10 cellular contexts compared by ENCODE assay signal in genomic region chr1:227356582-227357228, GRCh38. TPM values are rescaled to one million over a fixed set of nuclear protein-coding genes. Genes with fewer than 3 reads are reported as not detected.
A peak's percentile ranks its signal among the peaks of the same experiment; 100 is the strongest.
DNase-seq lines count a peak whose midpoint lies in the region; ATAC-seq, FAIRE-seq and TF ChIP-seq lines count a peak whose summit lies in the region.
"Had no signal": no experiment of that assay in that cellular context is flagged by ENCODE, and none has a peak within 500 bp of the region (broad histone marks: within the 10 kb centered on the region; RNA-seq: fewer than 3 reads in every experiment).

No MANE protein-coding gene starts in this region.

- H3K4me3 ChIP-seq in adipocyte (ENCODE audit: low read length) (peak overlapping the region; percentile 1), kidney (ENCODE audit: low read length in 2 of 2) (no peak overlapping the region), tibial nerve (no peak overlapping the region)

- peak; percentile 4 for DNase-seq in NCI-H748 (lab: John Stamatoyannopoulos, UW; ENCODE audit: unreplicated experiment)
- no peak for DNase-seq in NCI-H748 treated with DMSO at 0.1 percent for 48 hours (lab: John Stamatoyannopoulos, UW)
- no peak for DNase-seq in adipocyte (ENCODE audit: low read depth)
- no peak for DNase-seq in kidney
- no peak for DNase-seq in tibial nerve (ENCODE audit: low spot score in 2 of 2)
- DNase-seq in inferior parietal cortex (ENCODE audit: extremely low spot score), result no peak
- DNase-seq: stimulated activated CD8-positive, alpha-beta memory T cell treated with anti-CD3 and anti-CD28 coated beads, Interleukin-4, amount 100 ng/mL, for 48 hours had no signal

- ATAC-seq in HG02840 (IDR thresholded peaks at IDR 0.05; ENCODE audit: low FRiP score, unreplicated experiment) (no peak), HG03025 (IDR thresholded peaks at IDR 0.05; ENCODE audit: low FRiP score, unreplicated experiment) (no peak)

- no peak overlapping the region for H3K9ac ChIP-seq in adipocyte (ENCODE audit: low read length)
- H3K9ac ChIP-seq in kidney (ENCODE audit: low read length in 2 of 2), result no peak overlapping the region
- H3K9ac ChIP-seq: KMS-11 had no signal

- H3K27me3 ChIP-seq in adipocyte (replicated peaks; ENCODE audit: control insufficient read depth, insufficient read depth, low read length) (no peaks in the 10 kb centered on the region), tibial nerve (no peaks in the 10 kb centered on the region)

- H3K36me3 ChIP-seq in adipocyte (ENCODE audit: control insufficient read depth, insufficient read depth, low read length, severe bottlenecking), result no peaks in the 10 kb centered on the region
- H3K36me3 ChIP-seq in kidney (ENCODE audit: control insufficient read depth in 1 of 2, insufficient read depth in 2 of 2, low read length in 2 of 2), result no peaks in the 10 kb centered on the region
- no peaks in the 10 kb centered on the region for H3K36me3 ChIP-seq in tibial nerve

- no peak for TF ChIP-seq POLR2A in tibial nerve (IDR thresholded peaks at IDR 0.05)

- TF ChIP-seq CTCF in kidney (IDR thresholded peaks at IDR 0.05; ENCODE audit: borderline replicate concordance, extremely low read depth, insufficient read depth), result no peak
- TF ChIP-seq CTCF in tibial nerve (IDR thresholded peaks at IDR 0.05), result no peak

- H3K4me1 ChIP-seq in adipocyte (ENCODE audit: control insufficient read depth, insufficient read depth, low read length) (peaks cover 20% of the 10 kb centered on the region), kidney (ENCODE audit: control insufficient read depth in 1 of 2, insufficient read depth in 1 of 2, low read depth in 1 of 2, low read length in 2 of 2) (peaks cover 10% of the 10 kb centered on the region in 2 donors), tibial nerve (peaks cover 0 to 3% (median 0%) of the 10 kb centered on the region in 4 donors)

- H3K9me3 ChIP-seq in adipocyte (ENCODE audit: control insufficient read depth, low read length) (no peaks in the 10 kb centered on the region), kidney (ENCODE audit: control insufficient read depth in 1 of 2, low read length in 2 of 2) (no peaks in the 10 kb centered on the region), tibial nerve (no peaks in the 10 kb centered on the region)

- intact Hi-C loops in kidney (cut with DNase I), result no loop called here

- WGBS in tibial nerve, 2 donors, result 70 to 75% methylated on average over 7 of the region's 7 CpGs

- no peak for FAIRE-seq in kidney (lab: Jason Lieb, UNC)

- H3K27ac ChIP-seq in kidney (ENCODE audit: low read depth in 2 of 2, low read length in 2 of 2) (peak overlapping the region; percentile 9 to 65), tibial nerve (peak overlapping the region in 3 of 4 donors; percentile 8 to 37 (median 11))
- H3K27ac ChIP-seq: KMS-11 had no signal

- TF ChIP-seq EP300 in tibial nerve (IDR thresholded peaks at IDR 0.05), result no peak

RNA-seq across cellular contexts. Expression of gene CDC42BPA, which starts 38.4 kb away (rescaled TPM):
- total RNA-seq in kidney (60.7 TPM), tibial nerve (10 to 100 TPM; 47.0 to 58.6 (median 54.8) TPM)
- polyA plus RNA-seq in kidney (ENCODE audit: insufficient read depth, low read depth, low replicate concordance), result 11.2 TPM
